Comparison of ENCODE assay signal across 32 cellular contexts in genomic region chr12:7833831-7834230, GRCh38. TPM values are rescaled to one million over a fixed set of nuclear protein-coding genes. Genes with fewer than 3 reads are reported as not detected.
"Had no signal": no experiment of that assay in that cellular context is flagged by ENCODE, and none has a peak within 500 bp of the region (broad histone marks: within the 10 kb centered on the region; RNA-seq: fewer than 3 reads in every experiment).

No MANE protein-coding gene starts in this region.

- H3K9me3 ChIP-seq: adrenal gland, breast epithelium, mucosa of descending colon, thoracic aorta, upper lobe of right lung had no signal

- H3K27me3 Mint-ChIP-seq: activated CD4-positive, alpha-beta T cell treated with anti-CD3 and anti-CD28 coated beads for 36 hours; activated naive CD8-positive, alpha-beta T cell had no signal

- H3K4me3 Mint-ChIP-seq: activated B cell treated with CpG ODN at 0.5 μM for 24 hours; activated CD4-positive, alpha-beta T cell treated with anti-CD3 and anti-CD28 coated beads for 36 hours; activated naive CD8-positive, alpha-beta T cell; activated T-cell treated with anti-CD3 and anti-CD28 coated beads, Interleukin-2, amount 50 U/mL, for 4 hours; central memory CD8-positive, alpha-beta T cell; effector memory CD8-positive, alpha-beta T cell had no signal

- H2AFZ ChIP-seq: hepatocyte had no signal

- H3K4me1 Mint-ChIP-seq: central memory CD8-positive, alpha-beta T cell had no signal

- H3K4me2 ChIP-seq: hepatocyte had no signal

- H3K36me3 Mint-ChIP-seq: activated naive CD8-positive, alpha-beta T cell had no signal

- H3K9me3 Mint-ChIP-seq: activated B cell treated with CpG ODN at 0.5 μM for 24 hours; activated T-cell treated with anti-CD3 and anti-CD28 coated beads, Interleukin-2, amount 50 U/mL, for 4 hours; activated T-helper 2 cell treated with anti-CD3 and anti-CD28 coated beads, Interferon-gamma antibody, Interleukin-2, Interleukin-4, amounts not matched to agents 10 μg/mL and 5 μg/mL and 100 μg/mL, durations not matched to agents 14 hours and 24 hours and 36 hours; central memory CD8-positive, alpha-beta T cell; effector memory CD8-positive, alpha-beta T cell had no signal

- H3K27ac ChIP-seq: adrenal gland, breast epithelium, dorsolateral prefrontal cortex, hepatocyte, thoracic aorta, upper lobe of right lung had no signal

- H3K36me3 ChIP-seq: adrenal gland, breast epithelium, thoracic aorta, upper lobe of right lung had no signal

- H3K4me3 ChIP-seq: adrenal gland, breast epithelium, dorsolateral prefrontal cortex, hepatocyte, mucosa of descending colon, thoracic aorta, upper lobe of right lung had no signal

- H3K79me2 ChIP-seq: hepatocyte had no signal

- H3K27ac Mint-ChIP-seq: activated B cell treated with CpG ODN at 0.5 μM for 24 hours; activated CD4-positive, alpha-beta T cell treated with anti-CD3 and anti-CD28 coated beads for 36 hours; activated naive CD8-positive, alpha-beta T cell; activated T-helper 2 cell treated with anti-CD3 and anti-CD28 coated beads, Interferon-gamma antibody, Interleukin-2, Interleukin-4, amounts not matched to agents 10 μg/mL and 5 μg/mL and 100 μg/mL, durations not matched to agents 14 hours and 24 hours and 36 hours; effector memory CD8-positive, alpha-beta T cell had no signal

- H3K27me3 ChIP-seq: adrenal gland, breast epithelium, dorsolateral prefrontal cortex, hepatocyte had no signal

- H3K4me1 ChIP-seq: adrenal gland, breast epithelium, upper lobe of right lung had no signal

- DNase-seq: activated B cell treated with CpG ODN at 0.5 μM for 24 hours; activated CD4-positive, alpha-beta T cell treated with anti-CD3 and anti-CD28 coated beads for 36 hours; activated CD4-positive, alpha-beta T cell treated with anti-CD3 and anti-CD28 coated beads, Interleukin-2, amount 50 U/mL, for 4 hours; activated CD8-positive, alpha-beta memory T cell treated with anti-CD3 and anti-CD28 coated beads for 24 hours; activated CD8-positive, alpha-beta memory T cell treated with anti-CD3 and anti-CD28 coated beads, Interleukin-2, amount 50 U/mL, for 4 hours; activated naive CD4-positive, alpha-beta T cell; activated T-cell treated with anti-CD3 and anti-CD28 coated beads, Interleukin-2, amount 50 U/mL, for 4 hours; adrenal gland; dorsolateral prefrontal cortex; effector memory CD8-positive, alpha-beta T cell; glutamatergic neuron; mucosa of descending colon; occipital lobe; small intestine; stimulated activated CD4-positive, alpha-beta T cell treated with anti-CD3 and anti-CD28 coated beads, Interleukin-15, amount 100 ng/mL, for 24 hours; stimulated activated CD8-positive, alpha-beta memory T cell treated with anti-CD3 and anti-CD28 coated beads, Interleukin-4, amount 100 ng/mL, for 48 hours; stimulated activated naive CD4-positive, alpha-beta T cell; T1000; upper lobe of right lung had no signal

- FAIRE-seq: colon, frontal cortex, small intestine had no signal

RNA-seq across cellular contexts. Expression of gene SLC2A14, which starts 38.9 kb away (rescaled TPM):
- total RNA-seq: endothelial cell of umbilical vein; esophagus mucosa; occipital lobe; T-helper 1 cell treated with Interleukin-12 subunit alpha and Interleukin-12 subunit beta and Interleukin-4 antibody, amounts not matched to agents 30 ng/mL and 1 ng/mL, for 36 hours; thoracic aorta; upper lobe of right lung had no signal
- polyA plus RNA-seq: endothelial cell of umbilical vein, liver, neural cell had no signal

RNA-seq across cellular contexts. Expression of gene NANOG, which starts 44.6 kb away (rescaled TPM):
- total RNA-seq: activated B cell treated with CpG ODN at 0.5 μM for 24 hours; activated CD4-positive, alpha-beta T cell treated with anti-CD3 and anti-CD28 coated beads for 36 hours; activated T-helper 2 cell treated with anti-CD3 and anti-CD28 coated beads, Interferon-gamma antibody, Interleukin-2, Interleukin-4, amounts not matched to agents 10 μg/mL and 5 μg/mL and 100 μg/mL, durations not matched to agents 14 hours and 24 hours and 36 hours; endothelial cell of umbilical vein; frontal cortex; occipital lobe; T-helper 1 cell treated with Interleukin-12 subunit alpha and Interleukin-12 subunit beta and Interleukin-4 antibody, amounts not matched to agents 30 ng/mL and 1 ng/mL, for 36 hours; upper lobe of right lung had no signal
- polyA plus RNA-seq: neural cell, small intestine had no signal
